In the genomic region with DNA sequence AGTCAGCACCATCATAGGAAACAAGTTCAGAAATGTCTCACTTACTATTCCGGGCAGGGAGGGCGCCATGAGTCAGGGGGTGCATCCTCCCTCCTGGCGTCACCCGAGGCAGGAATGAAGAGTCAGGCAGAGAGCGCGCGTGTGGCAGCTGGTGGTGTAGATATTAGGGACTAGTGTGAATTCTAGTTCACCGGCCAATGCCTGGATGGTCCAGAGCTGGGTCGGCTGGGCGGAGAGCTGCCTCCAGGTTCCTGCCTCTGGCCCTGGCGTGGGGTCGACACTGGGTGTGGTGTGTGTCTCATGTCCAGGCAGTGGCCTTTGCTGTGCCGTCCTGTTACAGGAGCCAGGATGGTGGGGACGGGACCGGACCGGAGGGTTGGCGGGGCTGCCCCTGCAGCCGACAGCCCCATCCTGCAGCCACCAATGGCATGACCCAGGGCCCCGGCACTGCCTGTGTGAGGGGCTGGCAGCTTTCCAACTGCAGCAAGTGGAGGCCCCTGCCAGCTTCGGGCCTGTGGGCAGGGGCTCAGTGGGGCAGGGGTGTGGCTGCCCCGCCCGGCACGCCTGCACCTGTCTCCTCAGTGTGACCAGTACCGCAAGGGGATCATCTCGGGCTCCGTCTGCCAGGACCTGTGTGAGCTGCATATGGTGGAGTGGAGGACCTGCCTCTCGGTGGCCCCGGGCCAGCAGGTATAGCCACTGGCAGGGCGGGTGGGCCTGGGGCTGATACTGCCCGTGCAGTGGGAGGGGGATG, we compare ENCODE assay signal across 8 cellular contexts. TPM values are rescaled to one million over a fixed set of nuclear protein-coding genes. Genes with fewer than 3 reads are reported as not detected.
DNase-seq lines count a peak whose midpoint lies in the region; ATAC-seq, FAIRE-seq and TF ChIP-seq lines count a peak whose summit lies in the region.
"Had no signal": no experiment of that assay in that cellular context is flagged by ENCODE, and none has a peak within 500 bp of the region (broad histone marks: within the 10 kb centered on the region; RNA-seq: fewer than 3 reads in every experiment).

No MANE protein-coding gene starts in this region.

- BruUV-seq in MCF 10A (replicated peaks; lab: Mats Ljungman, UMichigan) = no TSS peak
- BruUV-seq in endothelial cell of umbilical vein (replicated peaks; lab: Mats Ljungman, UMichigan) = no TSS peak

- H3K27me3 ChIP-seq in breast epithelium = no peaks in the 10 kb centered on the region
- no peaks in the 10 kb centered on the region for H3K27me3 ChIP-seq in endothelial cell of umbilical vein (ENCODE audit: control insufficient read depth in 2 of 2, insufficient read depth in 2 of 2, low read length in 2 of 2)
- H3K27me3 ChIP-seq in SJCRH30 = no peaks in the 10 kb centered on the region; the same call in 1 of the 2 replicates

- no peaks in the 10 kb centered on the region for H3K9me3 Mint-ChIP-seq in MCF 10A (ENCODE audit: unreplicated experiment)
- H3K9me3 Mint-ChIP-seq in type B pancreatic cell = no peaks in the 10 kb centered on the region
- H3K9me3 Mint-ChIP-seq: central memory CD8-positive, alpha-beta T cell had no signal

- dilution Hi-C loops in endothelial cell of umbilical vein (cut with MboI; ENCODE audit: extremely low pct_ligation_motif_present, low sequenced_read_pairs) = no loop called here

- CTCF ChIA-PET in MCF 10A (lab: Yijun Ruan, JAX) (interaction anchor here (0.5 to 1.0 kb wide), 4 partner anchors 21 to 599 kb away, joined by 3 to 5 read pairs (median 3); no protein-coding TSS in a partner anchor), endothelial cell of umbilical vein (lab: Charles Lee) (interaction anchor here (1.4 kb wide), 1 partner anchor 28 kb away, joined by 3 read pairs; no protein-coding TSS in a partner anchor)

- POLR2A ChIA-PET in MCF 10A (lab: Yijun Ruan, JAX) (interaction anchor here (0.8 to 2.7 kb wide), 4 partner anchors 8 to 28 kb away, joined by 3 to 11 read pairs (median 3); no protein-coding TSS in a partner anchor), endothelial cell of umbilical vein (lab: Charles Lee) (interaction anchor here (1.0 to 1.6 kb wide), 2 partner anchors 8 to 47 kb away, joined by 3 to 9 read pairs; no protein-coding TSS in a partner anchor)

- peaks cover 0 to 8% of the 10 kb centered on the region in 2 donors for H3K4me1 ChIP-seq in breast epithelium
- H3K4me1 ChIP-seq in endothelial cell of umbilical vein (ENCODE audit: control insufficient read depth, extremely low read depth, insufficient read depth, low read length) = peaks cover 65% of the 10 kb centered on the region
- peaks cover under 1% of the 10 kb centered on the region; the same call in 1 of the 2 replicates for H3K4me1 ChIP-seq in SJCRH30

- H3K9me1 ChIP-seq in endothelial cell of umbilical vein (replicated peaks; ENCODE audit: control insufficient read depth, extremely low read depth, insufficient read depth, low read length) = no peaks in the 10 kb centered on the region

- peak overlapping the region in 1 of 2 donors; percentile 4 for H3K27ac ChIP-seq in breast epithelium
- peak overlapping the region; percentile 69 for H3K27ac ChIP-seq in endothelial cell of umbilical vein (ENCODE audit: insufficient read depth, low read depth, low read length)
- H3K27ac ChIP-seq in SJCRH30 = no peak overlapping the region

- H3K27me3 Mint-ChIP-seq in MCF 10A (ENCODE audit: insufficient read depth, unreplicated experiment) (no peaks in the 10 kb centered on the region), type B pancreatic cell (no peaks in the 10 kb centered on the region)
- H3K27me3 Mint-ChIP-seq: central memory CD8-positive, alpha-beta T cell had no signal

- no peak overlapping the region for H3K4me2 ChIP-seq in endothelial cell of umbilical vein (ENCODE audit: insufficient read depth, low read length)

- H3K36me3 ChIP-seq in breast epithelium (peaks cover 13% of the 10 kb centered on the region), endothelial cell of umbilical vein (ENCODE audit: control insufficient read depth in 2 of 2, extremely low read depth in 1 of 2, insufficient read depth in 2 of 2, low read length in 2 of 2) (peaks cover 12 to 42% of the 10 kb centered on the region in 2 experiments), SJCRH30 (peaks cover 36% of the 10 kb centered on the region)

- no peak for ATAC-seq in HG02610 (IDR thresholded peaks at IDR 0.05; ENCODE audit: unreplicated experiment)

- H3K9me3 ChIP-seq in breast epithelium = no peaks in the 10 kb centered on the region
- no peaks in the 10 kb centered on the region for H3K9me3 ChIP-seq in endothelial cell of umbilical vein (replicated peaks; ENCODE audit: control insufficient read depth, insufficient read depth, low read length)
- H3K9me3 ChIP-seq in SJCRH30 (replicated peaks) = no peaks in the 10 kb centered on the region

- H3K4me3 ChIP-seq in breast epithelium (no peak overlapping the region), endothelial cell of umbilical vein (replicated peaks in 1 of 3; ENCODE audit: insufficient read depth in 1 of 3, low read depth in 1 of 3, low read length in 3 of 3) (no peak overlapping the region), SJCRH30 (no peak overlapping the region)

- peaks cover 72% of the 10 kb centered on the region for H3K79me2 ChIP-seq in endothelial cell of umbilical vein (ENCODE audit: control insufficient read depth, insufficient read depth, low read length)

- TF ChIP-seq CTCF in MCF 10A (IDR thresholded peaks at IDR 0.05; ENCODE audit: unreplicated experiment) (no peak), breast epithelium (IDR thresholded peaks at IDR 0.05) (no peak), endothelial cell of umbilical vein (IDR thresholded peaks at IDR 0.05; ENCODE audit: extremely low read depth in 1 of 2, insufficient read depth in 1 of 2, low read depth in 1 of 2, low read length in 2 of 2) (no peak), type B pancreatic cell (conservative IDR thresholded peaks at IDR 0.05) (no peak)

- H3K27ac Mint-ChIP-seq in MCF 10A (ENCODE audit: low read depth, unreplicated experiment) = peak overlapping the region; percentile 82
- peak overlapping the region; percentile 73 for H3K27ac Mint-ChIP-seq in type B pancreatic cell

- intact Hi-C loops in MCF 10A (cut with micrococcal nuclease) = loop anchor here (2.0 kb wide), 1 partner anchor 27 kb away; no protein-coding TSS in a partner anchor
- intact Hi-C loops in breast epithelium (cut with DNase I; ENCODE audit: low total_unique reads) = no loop called here
- intact Hi-C loops in endothelial cell of umbilical vein (cut with micrococcal nuclease) = loop anchor here (1.0 kb wide), 1 partner anchor 8 kb away; no protein-coding TSS in a partner anchor

- TF ChIP-seq POLR2A in breast epithelium (IDR thresholded peaks at IDR 0.05) (no peak), endothelial cell of umbilical vein (IDR thresholded peaks at IDR 0.05; ENCODE audit: low read depth, low read length) (peak; percentile 76)

- H3K9ac ChIP-seq in endothelial cell of umbilical vein (replicated peaks; ENCODE audit: extremely low read depth, insufficient read depth, low read length) = peak overlapping the region; percentile 14

- DNase-seq in MCF 10A (ENCODE audit: unreplicated experiment) = peak; percentile 84
- no peak for DNase-seq in breast epithelium (ENCODE audit: low spot score in 2 of 2)
- peak; percentile 87 for DNase-seq in endothelial cell of umbilical vein (ENCODE audit: low read depth, low spot score)
- DNase-seq in type B pancreatic cell (ENCODE audit: extremely low spot score, unreplicated experiment) = no peak
- DNase-seq in SJCRH30 = no peak

- H3K4me3 Mint-ChIP-seq in MCF 10A (ENCODE audit: unreplicated experiment) (no peak overlapping the region), type B pancreatic cell (peak overlapping the region; percentile 39)
- H3K4me3 Mint-ChIP-seq: central memory CD8-positive, alpha-beta T cell had no signal

- peaks cover 20% of the 10 kb centered on the region for H3K4me1 Mint-ChIP-seq in MCF 10A (ENCODE audit: insufficient read depth, unreplicated experiment)
- peaks cover 15% of the 10 kb centered on the region for H3K4me1 Mint-ChIP-seq in type B pancreatic cell (ENCODE audit: unreplicated experiment)

- H3K36me3 Mint-ChIP-seq in MCF 10A (ENCODE audit: insufficient read depth, unreplicated experiment) (peaks cover 62% of the 10 kb centered on the region), type B pancreatic cell (peaks cover 22% of the 10 kb centered on the region)

- no peak overlapping the region for H2AFZ ChIP-seq in endothelial cell of umbilical vein (ENCODE audit: low read depth, low read length)

- no peaks in the 10 kb centered on the region for H4K20me1 ChIP-seq in endothelial cell of umbilical vein (replicated peaks; ENCODE audit: control insufficient read depth, extremely low read depth, insufficient read depth, low read length)

- FAIRE-seq in endothelial cell of umbilical vein (lab: Jason Lieb, UNC) = peak; percentile 99

RNA-seq across cellular contexts. Expression of a gene that starts 9.1 kb away (rescaled TPM):
- not detected in 2 replicates for total RNA-seq in MCF 10A (2022)
- 1 to 10 TPM; 4.8 to 8.2 (median 5.6) TPM for total RNA-seq in breast epithelium
- 242 and 253 TPM in 2 replicates for total RNA-seq in endothelial cell of umbilical vein
- 441 and 642 TPM in 2 replicates for polyA plus RNA-seq in endothelial cell of umbilical vein
- 200 and 310 TPM in 2 replicates for polyA plus RNA-seq in endothelial cell of umbilical vein (2011; cell fraction: cytosol; rRNA removed)
- 230 and 265 TPM in 2 replicates for polyA plus RNA-seq in endothelial cell of umbilical vein (2011; cell fraction: nucleus; rRNA removed)
- 68.8 and 103 TPM in 2 replicates for polyA plus RNA-seq in endothelial cell of umbilical vein (2012)
- polyA minus RNA-seq in endothelial cell of umbilical vein = 152 and 193 TPM in 2 replicates
- polyA minus RNA-seq in endothelial cell of umbilical vein (2011; cell fraction: cytosol; rRNA and poly(A)+ RNA removed) = not detected
- 53.0 and 89.3 TPM in 2 replicates for polyA minus RNA-seq in endothelial cell of umbilical vein (2011; cell fraction: nucleus; rRNA and poly(A)+ RNA removed)
- total RNA-seq in type B pancreatic cell (ENCODE audit: low replicate concordance) = 40.8 and 48.7 TPM in 2 replicates
- 5.0 and 6.1 TPM in 2 replicates for total RNA-seq in SJCRH30 (2014; rRNA removed; shearing (Covaris generic))

RNA-seq across cellular contexts. Expression of a gene that starts 21.2 kb away (rescaled TPM):
- total RNA-seq in MCF 10A (2022) (not detected in 2 replicates), breast epithelium (1 to 10 TPM in 2 of 3 donors, under 1 TPM in 1; 0.73 to 6.9 (median 6.7) TPM), endothelial cell of umbilical vein (not detected in 2 replicates), type B pancreatic cell (ENCODE audit: low replicate concordance) (not detected in 2 replicates)
- polyA plus RNA-seq in endothelial cell of umbilical vein = not detected in 2 replicates
- not detected in 2 replicates for polyA plus RNA-seq in endothelial cell of umbilical vein (2011; cell fraction: cytosol; rRNA removed)
- 0.05 and 0.27 TPM in 2 replicates for polyA plus RNA-seq in endothelial cell of umbilical vein (2011; cell fraction: nucleus; rRNA removed)
- not detected in 2 replicates for polyA plus RNA-seq in endothelial cell of umbilical vein (2012)
- not detected in 2 replicates for polyA minus RNA-seq in endothelial cell of umbilical vein
- not detected for polyA minus RNA-seq in endothelial cell of umbilical vein (2011; cell fraction: cytosol; rRNA and poly(A)+ RNA removed)
- not detected in 2 replicates for polyA minus RNA-seq in endothelial cell of umbilical vein (2011; cell fraction: nucleus; rRNA and poly(A)+ RNA removed)
- 0.10 TPM in 1 of 2 replicates, not detected in the other for total RNA-seq in SJCRH30 (2014; rRNA removed; shearing (Covaris generic))
- total RNA-seq: renal cortical epithelial cell had no signal

RNA-seq across cellular contexts. Expression of a gene that starts 26.8 kb away (rescaled TPM):
- total RNA-seq in MCF 10A (2022) (not detected in 2 replicates), breast epithelium (10 to 100 TPM in 1 of 3 donors, 1 to 10 TPM in 2; 4.1 to 12.2 (median 9.5) TPM), endothelial cell of umbilical vein (not detected in 2 replicates), type B pancreatic cell (ENCODE audit: low replicate concordance) (not detected in 2 replicates)
- polyA plus RNA-seq in endothelial cell of umbilical vein = 0.17 TPM in 1 of 2 replicates, not detected in the other
- polyA plus RNA-seq in endothelial cell of umbilical vein (2011; cell fraction: cytosol; rRNA removed) = not detected in 2 replicates
- not detected in 2 replicates for polyA plus RNA-seq in endothelial cell of umbilical vein (2011; cell fraction: nucleus; rRNA removed)
- polyA plus RNA-seq in endothelial cell of umbilical vein (2012) = not detected in 2 replicates
- polyA minus RNA-seq in endothelial cell of umbilical vein = not detected in 2 replicates
- not detected for polyA minus RNA-seq in endothelial cell of umbilical vein (2011; cell fraction: cytosol; rRNA and poly(A)+ RNA removed)
- not detected in 2 replicates for polyA minus RNA-seq in endothelial cell of umbilical vein (2011; cell fraction: nucleus; rRNA and poly(A)+ RNA removed)
- not detected in 2 replicates for total RNA-seq in SJCRH30 (2014; rRNA removed; shearing (Covaris generic))
- total RNA-seq: renal cortical epithelial cell had no signal

RNA-seq across cellular contexts. Expression of a gene that starts 34.3 kb away (rescaled TPM):
- 30.4 and 33.3 TPM in 2 replicates for total RNA-seq in MCF 10A (2022)
- 100 to 1,000 TPM; 106 to 551 (median 110) TPM for total RNA-seq in breast epithelium
- total RNA-seq in endothelial cell of umbilical vein = 43.0 and 45.5 TPM in 2 replicates
- 55.3 and 72.1 TPM in 2 replicates for polyA plus RNA-seq in endothelial cell of umbilical vein
- 31.4 and 42.0 TPM in 2 replicates for polyA plus RNA-seq in endothelial cell of umbilical vein (2011; cell fraction: cytosol; rRNA removed)
- polyA plus RNA-seq in endothelial cell of umbilical vein (2011; cell fraction: nucleus; rRNA removed) = 33.3 and 33.9 TPM in 2 replicates
- polyA plus RNA-seq in endothelial cell of umbilical vein (2012) = 26.9 and 34.8 TPM in 2 replicates
- 25.6 and 28.5 TPM in 2 replicates for polyA minus RNA-seq in endothelial cell of umbilical vein
- polyA minus RNA-seq in endothelial cell of umbilical vein (2011; cell fraction: cytosol; rRNA and poly(A)+ RNA removed) = 92.9 TPM
- polyA minus RNA-seq in endothelial cell of umbilical vein (2011; cell fraction: nucleus; rRNA and poly(A)+ RNA removed) = 9.0 and 14.7 TPM in 2 replicates
- 47.8 and 75.3 TPM in 2 replicates for total RNA-seq in type B pancreatic cell (ENCODE audit: low replicate concordance)
- total RNA-seq in SJCRH30 (2014; rRNA removed; shearing (Covaris generic)) = 11.2 and 11.8 TPM in 2 replicates

RNA-seq across cellular contexts. Expression of a gene that starts 36.5 kb away (rescaled TPM):
- total RNA-seq in MCF 10A (2022) (not detected in 2 replicates), breast epithelium (not detected), endothelial cell of umbilical vein (not detected in 2 replicates), type B pancreatic cell (ENCODE audit: low replicate concordance) (not detected in 2 replicates)
- polyA plus RNA-seq in endothelial cell of umbilical vein = not detected in 2 replicates
- polyA plus RNA-seq in endothelial cell of umbilical vein (2011; cell fraction: cytosol; rRNA removed) = not detected in 2 replicates
- not detected in 2 replicates for polyA plus RNA-seq in endothelial cell of umbilical vein (2011; cell fraction: nucleus; rRNA removed)
- not detected in 2 replicates for polyA plus RNA-seq in endothelial cell of umbilical vein (2012)
- not detected in 2 replicates for polyA minus RNA-seq in endothelial cell of umbilical vein
- polyA minus RNA-seq in endothelial cell of umbilical vein (2011; cell fraction: cytosol; rRNA and poly(A)+ RNA removed) = not detected
- not detected in 2 replicates for polyA minus RNA-seq in endothelial cell of umbilical vein (2011; cell fraction: nucleus; rRNA and poly(A)+ RNA removed)
- total RNA-seq in SJCRH30 (2014; rRNA removed; shearing (Covaris generic)) = not detected in 2 replicates
- total RNA-seq: renal cortical epithelial cell had no signal

Comparison
In these comparisons a context has a peak if more than half of its experiments do, and no peak if none do; other contexts are left out.
1. DNase-seq: peak in MCF 10A (single experiment) and endothelial cell of umbilical vein (single experiment); none in breast epithelium (0 of 2), type B pancreatic cell (single experiment) and SJCRH30 (0 of 2).